10 cellular contexts compared by ENCODE assay signal in the genomic region with DNA sequence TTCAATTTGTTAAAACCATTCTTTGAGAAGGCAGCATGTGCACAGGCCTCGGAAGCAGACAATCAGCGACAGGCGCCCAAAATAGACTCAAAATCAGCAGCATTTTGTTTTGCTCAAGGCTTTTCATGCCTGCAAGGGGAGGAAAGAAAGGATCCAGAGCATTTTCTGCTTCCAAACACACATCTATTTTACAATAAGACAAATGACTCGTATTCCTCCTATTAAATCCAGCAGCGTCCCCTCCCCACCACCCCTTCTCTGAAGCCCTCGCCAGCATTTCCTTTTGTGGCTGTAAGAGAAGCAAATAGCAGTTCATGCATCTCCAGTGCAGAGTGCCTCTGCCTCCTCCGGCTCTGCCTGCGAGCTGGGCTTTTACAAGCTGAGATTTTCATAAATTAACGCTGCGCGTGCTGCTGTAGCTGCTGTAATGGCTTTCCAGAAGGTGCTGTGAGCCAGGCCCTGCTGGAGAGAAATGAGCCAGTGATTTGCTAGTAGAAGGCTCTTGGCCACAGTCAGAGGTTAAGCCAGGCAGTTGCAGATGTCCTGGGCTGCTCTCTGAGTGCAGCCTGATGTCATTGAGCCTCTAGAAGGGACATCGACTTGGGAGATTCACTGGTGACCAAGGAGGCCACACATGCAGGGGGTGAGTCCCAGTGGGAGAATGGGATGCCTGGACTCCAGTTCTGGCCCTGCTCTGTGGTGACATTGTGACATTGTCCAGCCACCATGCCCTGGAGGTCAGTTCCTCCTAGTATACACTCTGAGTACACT.
DNase-seq lines count a peak whose midpoint lies in the region; ATAC-seq and TF ChIP-seq lines count a peak whose summit lies in the region.
"Had no signal": no experiment of that assay in that cellular context is flagged by ENCODE, and none has a peak within 500 bp of the region (broad histone marks: within the 10 kb centered on the region; RNA-seq: fewer than 3 reads in every experiment).

No MANE protein-coding gene starts in this region.

- no peaks in the 10 kb centered on the region for H4K20me1 ChIP-seq in SK-N-SH (ENCODE audit: insufficient read depth)

- peaks cover 5% of the 10 kb centered on the region for H3K9me3 Mint-ChIP-seq in glutamatergic neuron (ENCODE audit: unreplicated experiment)
- H3K9me3 Mint-ChIP-seq: CD4-positive, alpha-beta T cell had no signal

- ATAC-seq in omental fat pad (ENCODE audit: low FRiP score) (peak; percentile 51), HG02759 (IDR thresholded peaks at IDR 0.05; ENCODE audit: unreplicated experiment) (no peak), GM21381 (IDR thresholded peaks at IDR 0.05; ENCODE audit: unreplicated experiment) (no peak), HG02588 (IDR thresholded peaks at IDR 0.05; ENCODE audit: unreplicated experiment) (no peak)
- ATAC-seq: K562 had no signal

- WGBS in SK-N-SH (ENCODE audit: low lambda C conversion rate) = 30% methylated on average over 12 of the region's 12 CpGs

- H2AFZ ChIP-seq in SK-N-SH (ENCODE audit: low read depth) = peak overlapping the region; percentile 64

- H3K4me3 Mint-ChIP-seq in glutamatergic neuron (ENCODE audit: unreplicated experiment) = peak overlapping the region; percentile 61
- H3K4me3 Mint-ChIP-seq: CD4-positive, alpha-beta T cell had no signal

- H3K36me3 ChIP-seq in SK-N-SH (replicated peaks in 1 of 2; ENCODE audit: control insufficient read depth in 1 of 2, insufficient read depth in 2 of 2, low read length in 1 of 2) = no peaks in the 10 kb centered on the region

- CTCF ChIA-PET in AG04450 (lab: Charles Lee) (interaction anchor here (2.0 to 2.9 kb wide), 2 partner anchors 165 kb away, joined by 6 to 13 read pairs; no protein-coding TSS in a partner anchor), SK-N-SH (lab: Yijun Ruan, JAX) (interaction anchor here (0.9 to 6.4 kb wide), 5 partner anchors 12 to 326 kb away, joined by 3 to 56 read pairs (median 4); no protein-coding TSS in a partner anchor)

- DNase-seq in AG04450 (ENCODE audit: low read depth, low spot score) (no peak), SK-N-SH (peak; percentile 57), glutamatergic neuron (no peak), omental fat pad (ENCODE audit: low spot score) (no peak), mesenteric fat pad (ENCODE audit: low spot score) (no peak)
- DNase-seq: CD4-positive, alpha-beta T cell had no signal

- H3K4me3 ChIP-seq in AG04450 (ENCODE audit: low read depth, low read length) (no peak overlapping the region), SK-N-SH (ENCODE audit: low read depth in 2 of 2, low read length in 1 of 2) (peak overlapping the region in 1 of 2 experiments; percentile 7; a peak in 1 of 4 replicates)
- H3K4me3 ChIP-seq: K562 had no signal

- H3K9ac ChIP-seq in SK-N-SH = peak overlapping the region; percentile 43; the same call in 1 of the 2 replicates

- H3K9me3 ChIP-seq in AG04450 (ENCODE audit: control insufficient read depth, insufficient read depth, low read length) = no peaks in the 10 kb centered on the region
- no peaks in the 10 kb centered on the region for H3K9me3 ChIP-seq in SK-N-SH

- no peaks in the 10 kb centered on the region for H3K9me2 ChIP-seq in SK-N-SH

- peak in 1 of 2 experiments; percentile 75; a peak in 2 of 4 replicates for TF ChIP-seq EP300 in SK-N-SH (IDR thresholded peaks at IDR 0.05; ENCODE audit: borderline replicate concordance in 1 of 2, low read depth in 1 of 2, low read length in 1 of 2)

- POLR2A ChIA-PET in AG04450 (lab: Yijun Ruan, JAX) (interaction anchor here (0.6 kb wide), 1 partner anchor 137 kb away, joined by 4 read pairs; no protein-coding TSS in a partner anchor), SK-N-SH (lab: Yijun Ruan, JAX) (no interaction called here)

- TF ChIP-seq RAD21 in SK-N-SH (IDR thresholded peaks at IDR 0.05; ENCODE audit: low read length) = no peak; the same call in 1 of the 2 replicates

- peak overlapping the region; percentile 55 for H3K27ac Mint-ChIP-seq in glutamatergic neuron (ENCODE audit: unreplicated experiment)
- H3K27ac Mint-ChIP-seq: CD4-positive, alpha-beta T cell had no signal

- no peaks in the 10 kb centered on the region for H3F3A ChIP-seq in SK-N-SH (replicated peaks; ENCODE audit: insufficient read depth)

- H3K4me2 ChIP-seq in SK-N-SH = peak overlapping the region; percentile 77

- peaks cover 2% of the 10 kb centered on the region for H3K27me3 Mint-ChIP-seq in glutamatergic neuron (ENCODE audit: unreplicated experiment)
- H3K27me3 Mint-ChIP-seq: CD4-positive, alpha-beta T cell had no signal

- TF ChIP-seq CTCF in AG04450 (IDR thresholded peaks at IDR 0.05; ENCODE audit: low read depth, low read length) (no peak), SK-N-SH (IDR thresholded peaks at IDR 0.05) (no peak), glutamatergic neuron (IDR thresholded peaks at IDR 0.05; ENCODE audit: partially characterized antibody, unreplicated experiment) (no peak), omental fat pad (IDR thresholded peaks at IDR 0.05) (no peak)

- H3K4me1 Mint-ChIP-seq in glutamatergic neuron (ENCODE audit: low read depth, unreplicated experiment) = peaks cover 17% of the 10 kb centered on the region

- H3K27ac ChIP-seq in AG04450 (ENCODE audit: low read depth, low read length) (peak overlapping the region; percentile 52), SK-N-SH (ENCODE audit: low read depth in 2 of 2, low read length in 1 of 2) (peak overlapping the region; percentile 71 to 98)

- no peaks in the 10 kb centered on the region for H3K36me3 Mint-ChIP-seq in glutamatergic neuron (ENCODE audit: unreplicated experiment)

- no peaks in the 10 kb centered on the region for H3K79me2 ChIP-seq in SK-N-SH (ENCODE audit: insufficient read depth)

- H3K27me3 ChIP-seq in AG04450 (ENCODE audit: control insufficient read depth, insufficient read depth, low read length) = peaks cover 2% of the 10 kb centered on the region
- no peaks in the 10 kb centered on the region for H3K27me3 ChIP-seq in SK-N-SH (ENCODE audit: insufficient read depth)

- peaks cover 15 to 51% of the 10 kb centered on the region in 2 experiments for H3K4me1 ChIP-seq in SK-N-SH (ENCODE audit: control insufficient read depth in 1 of 2, insufficient read depth in 2 of 2, low read depth in 1 of 2, low read length in 1 of 2)

TF ChIP-seq in SK-N-SH, 30 proteins besides CTCF, POLR2A, EP300 and RAD21 (continues in another document):
- TF ChIP-seq POLR2AphosphoS5 (IDR thresholded peaks at IDR 0.05; ENCODE audit: low read depth, low read length) (peak; percentile 44; the same call in 1 of the 2 replicates), EZH2phosphoT487 (IDR thresholded peaks at IDR 0.05; ENCODE audit: borderline replicate concordance, low read depth) (no peak), NFIC (IDR thresholded peaks at IDR 0.05; ENCODE audit: borderline replicate concordance) (no peak), FOSL2 (IDR thresholded peaks at IDR 0.05; ENCODE audit: borderline replicate concordance, low read depth) (peak; percentile 68; the same call in 1 of the 2 replicates), RCOR1 (IDR thresholded peaks at IDR 0.05; ENCODE audit: low read length) (no peak), JUND (IDR thresholded peaks at IDR 0.05) (peak; percentile 50), ELF1 (IDR thresholded peaks at IDR 0.05) (no peak), GATA2 (CRISPR knock-in tag; IDR thresholded peaks at IDR 0.05) (no peak), TAF1 (IDR thresholded peaks at IDR 0.05; ENCODE audit: borderline replicate concordance, low read depth, low read length) (0 out of 2 replicates have a peak, but pooled peaks have one; percentile 5), USF2 (IDR thresholded peaks at IDR 0.05; ENCODE audit: borderline replicate concordance, low read depth, low read length) (no peak)
- TF ChIP-seq, protein P1, sequence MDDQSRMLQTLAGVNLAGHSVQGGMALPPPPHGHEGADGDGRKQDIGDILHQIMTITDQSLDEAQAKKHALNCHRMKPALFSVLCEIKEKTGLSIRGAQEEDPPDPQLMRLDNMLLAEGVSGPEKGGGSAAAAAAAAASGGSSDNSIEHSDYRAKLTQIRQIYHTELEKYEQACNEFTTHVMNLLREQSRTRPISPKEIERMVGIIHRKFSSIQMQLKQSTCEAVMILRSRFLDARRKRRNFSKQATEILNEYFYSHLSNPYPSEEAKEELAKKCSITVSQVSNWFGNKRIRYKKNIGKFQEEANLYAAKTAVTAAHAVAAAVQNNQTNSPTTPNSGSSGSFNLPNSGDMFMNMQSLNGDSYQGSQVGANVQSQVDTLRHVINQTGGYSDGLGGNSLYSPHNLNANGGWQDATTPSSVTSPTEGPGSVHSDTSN (IDR thresholded peaks at IDR 0.05) = peak; percentile 44; the same call in 1 of the 2 replicates
- TF ChIP-seq, protein P2, sequence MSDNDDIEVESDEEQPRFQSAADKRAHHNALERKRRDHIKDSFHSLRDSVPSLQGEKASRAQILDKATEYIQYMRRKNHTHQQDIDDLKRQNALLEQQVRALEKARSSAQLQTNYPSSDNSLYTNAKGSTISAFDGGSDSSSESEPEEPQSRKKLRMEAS (IDR thresholded peaks at IDR 0.05; ENCODE audit: low read depth) = peak; percentile 65
